In genomic region chr6:111709615-111710398, GRCh38 we compare ENCODE assay signal across 8 cellular contexts.
DNase-seq lines count a peak whose midpoint lies in the region; ATAC-seq and TF ChIP-seq lines count a peak whose summit lies in the region.

No MANE protein-coding gene starts in this region.

- peaks cover 52 to 84% (median 71%) of the 10 kb centered on the region in 11 experiments for H3K36me3 ChIP-seq in BLaER1 treated with 17β-estradiol and CSF1 and Interleukin-3, amounts not matched to agents 10 nM and 100 nM

- no peaks in the 10 kb centered on the region; a peak in 2 of 22 replicates for H4K20me1 ChIP-seq in BLaER1 treated with 17β-estradiol and CSF1 and Interleukin-3, amounts not matched to agents 10 nM and 100 nM

- H3K27ac ChIP-seq in BLaER1 treated with 17β-estradiol and CSF1 and Interleukin-3, amounts not matched to agents 10 nM and 100 nM, result 0 out of 22 replicates have a peak overlapping the region, but pooled peaks of 1 of the 11 experiments have one; percentile 19
- H3K27ac ChIP-seq in dorsolateral prefrontal cortex, result peak overlapping the region in 54 of 59 donors; percentile 4 to 86 (median 76)

- no peak overlapping the region for H3K4me3 ChIP-seq in BLaER1 treated with 17β-estradiol and CSF1 and Interleukin-3, amounts not matched to agents 10 nM and 100 nM
- H3K4me3 ChIP-seq in dorsolateral prefrontal cortex, result peak overlapping the region in 54 of 59 donors; percentile 1 to 62 (median 34)

- H3K9me3 ChIP-seq in BLaER1 treated with 17β-estradiol and CSF1 and Interleukin-3, amounts not matched to agents 10 nM and 100 nM (replicated peaks in 1 of 11), result no peaks in the 10 kb centered on the region

- TF ChIP-seq CTCF in dorsolateral prefrontal cortex (IDR thresholded peaks at IDR 0.05 in 54 of 56, conservative IDR thresholded peaks at IDR 0.05 in 2 of 56; ENCODE audit: low read depth in 1 of 56, partially characterized antibody in 56 of 56), result peak; percentile 75 to 97 (median 90)

- H3K9ac ChIP-seq in BLaER1 treated with 17β-estradiol and CSF1 and Interleukin-3, amounts not matched to agents 10 nM and 100 nM, result no peak overlapping the region

- intact Hi-C loops in dorsolateral prefrontal cortex (cut with DNase I), result loop anchor here (1.0 to 10.0 kb wide), 9 partner anchors 163 to 695 kb away; partner anchors contain the start of gene FYN (in 2 of the 2)

- ATAC-seq in GM18909 (IDR thresholded peaks at IDR 0.05; ENCODE audit: poor library complexity, unreplicated experiment), result peak; percentile 89
- ATAC-seq in HG03196 (IDR thresholded peaks at IDR 0.05; ENCODE audit: unreplicated experiment), result peak; percentile 88

- H3K4me2 ChIP-seq in BLaER1 treated with 17β-estradiol and CSF1 and Interleukin-3, amounts not matched to agents 10 nM and 100 nM, result peak overlapping the region in 9 of 11 experiments; percentile 11 to 56 (median 39); a peak in 10 of 22 replicates

- peaks cover 0 to 6% (median 3%) of the 10 kb centered on the region in 10 experiments; a peak in 5 of 20 replicates for H3K4me1 ChIP-seq in BLaER1 treated with 17β-estradiol and CSF1 and Interleukin-3, amounts not matched to agents 10 nM and 100 nM

- DNase-seq in NCI-H2227 (lab: John Stamatoyannopoulos, UW; ENCODE audit: unreplicated experiment), result peak; percentile 80
- peak; percentile 56 to 61 for DNase-seq in activated CD4-positive, alpha-beta T cell treated with anti-CD3 and anti-CD28 coated beads for 4 hours
- peak in 6 of 10 donors; percentile 47 to 69 (median 60) for DNase-seq in dorsolateral prefrontal cortex
- DNase-seq in lung microvascular endothelial cell (ENCODE audit: low read depth in 2 of 2), result peak; percentile 77 to 85
- DNase-seq in stimulated activated CD8-positive, alpha-beta memory T cell treated with anti-CD3 and anti-CD28 coated beads, Interleukin-2, amount 100 ng/mL, for 48 hours (ENCODE audit: low read depth in 2 of 2), result peak; percentile 5 to 18

- no peaks in the 10 kb centered on the region for H3K27me3 ChIP-seq in BLaER1 treated with 17β-estradiol and CSF1 and Interleukin-3, amounts not matched to agents 10 nM and 100 nM
- H3K27me3 ChIP-seq in dorsolateral prefrontal cortex, result no peaks in the 10 kb centered on the region

Comparison
In these comparisons a context has a peak if more than half of its experiments do, and no peak if none do; other contexts are left out.
1. H3K4me3 ChIP-seq: peak in dorsolateral prefrontal cortex (54 of 59); none in BLaER1 treated with 17β-estradiol and CSF1 and Interleukin-3, amounts not matched to agents 10 nM and 100 nM (0 of 10).
2. DNase-seq: peak in every context shown above with its lines; median percentile 81 in lung microvascular endothelial cell; 80 in NCI-H2227; 60 in dorsolateral prefrontal cortex; 58 in activated CD4-positive, alpha-beta T cell treated with anti-CD3 and anti-CD28 coated beads for 4 hours; 12 in stimulated activated CD8-positive, alpha-beta memory T cell treated with anti-CD3 and anti-CD28 coated beads, Interleukin-2, amount 100 ng/mL, for 48 hours.